32 cellular contexts compared by ENCODE assay signal in the genomic region with DNA sequence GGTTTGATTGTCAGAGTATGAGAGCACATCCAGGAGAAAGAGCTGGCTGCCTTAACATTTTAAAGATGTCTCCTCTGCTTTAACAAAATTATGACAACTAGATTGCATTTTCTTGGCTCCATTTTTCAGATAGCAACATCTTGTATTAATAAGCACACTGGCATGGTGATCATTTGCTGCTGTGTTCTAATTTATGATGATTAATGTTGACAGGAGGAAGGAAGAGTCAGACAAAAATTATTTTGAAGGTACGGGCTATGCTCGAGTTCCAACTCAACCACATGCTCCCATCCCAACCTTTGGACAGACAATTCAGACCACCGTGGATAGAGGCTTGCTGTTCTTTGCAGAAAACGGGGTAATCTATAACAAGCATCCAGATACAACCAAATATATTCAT.
"Had no signal": no experiment of that assay in that cellular context is flagged by ENCODE, and none has a peak within 500 bp of the region (broad histone marks: within the 10 kb centered on the region; RNA-seq: fewer than 3 reads in every experiment).

No MANE protein-coding gene starts in this region.

- H3K4me1 ChIP-seq: foreskin keratinocyte, gastroesophageal sphincter, heart left ventricle, left lung, neural progenitor cell, parathyroid adenoma, upper lobe of right lung, uterus had no signal

- H3K4me1 Mint-ChIP-seq: nephron had no signal

- DNase-seq: dorsolateral prefrontal cortex; effector CD4-positive, alpha-beta T cell; endodermal cell; foreskin keratinocyte; heart left ventricle; kidney; left cardiac atrium; left lung; mammary epithelial cell; mesendoderm; midbrain; naive thymus-derived CD4-positive, alpha-beta T cell; stimulated activated CD4-positive, alpha-beta T cell treated with anti-CD3 and anti-CD28 coated beads, Interleukin-12 subunit alpha, Interleukin-12 subunit beta, amount 100 ng/mL, for 4 hours; stimulated activated CD4-positive, alpha-beta T cell treated with anti-CD3 and anti-CD28 coated beads, Interleukin-1b, Interleukin-23, amount 100 ng/mL, for 48 hours; stimulated activated CD4-positive, alpha-beta T cell treated with anti-CD3 and anti-CD28 coated beads, Interleukin-4, amount 100 ng/mL, for 1 hour; stimulated activated CD8-positive, alpha-beta memory T cell treated with anti-CD3 and anti-CD28 coated beads, Interleukin-4, amount 100 ng/mL, for 48 hours; stimulated activated naive CD4-positive, alpha-beta T cell; stimulated activated naive CD8-positive, alpha-beta T cell treated with anti-CD3 and anti-CD28 coated beads, Interleukin-15, amount 100 ng/mL, for 72 hours; transverse colon; upper lobe of right lung; uterus had no signal

- H3K4me2 ChIP-seq: hepatocyte, neural progenitor cell, smooth muscle cell had no signal

- H3K9ac ChIP-seq: neural progenitor cell, parathyroid adenoma had no signal

- H3K27ac ChIP-seq: dorsolateral prefrontal cortex, epithelial cell of prostate, foreskin keratinocyte, gastroesophageal sphincter, heart left ventricle, hepatocyte, left lung, neural progenitor cell, parathyroid adenoma, suprapubic skin, transverse colon, upper lobe of right lung, uterus had no signal

- H3K36me3 ChIP-seq: left lung, neural progenitor cell, transverse colon, uterus had no signal

- H2AFZ ChIP-seq: hepatocyte, neural progenitor cell, parathyroid adenoma had no signal

- H3K27ac Mint-ChIP-seq: endodermal cell; nephron; neural progenitor cell; progenitor cell of endocrine pancreas; stimulated activated naive CD8-positive, alpha-beta T cell treated with anti-CD3 and anti-CD28 coated beads, Interleukin-15, amount 100 ng/mL, for 72 hours had no signal

- H3K4me3 Mint-ChIP-seq: endodermal cell; naive thymus-derived CD4-positive, alpha-beta T cell; nephron; neural progenitor cell; stimulated activated naive CD8-positive, alpha-beta T cell treated with anti-CD3 and anti-CD28 coated beads, Interleukin-15, amount 100 ng/mL, for 72 hours had no signal

- ATAC-seq: esophagus mucosa; foreskin keratinocyte; gastroesophageal sphincter; heart left ventricle; left cardiac atrium; left lung; naive thymus-derived CD4-positive, alpha-beta T cell; sciatic nerve; stimulated activated naive CD8-positive, alpha-beta T cell treated with anti-CD3 and anti-CD28 coated beads, Interleukin-15, amount 100 ng/mL, for 72 hours; upper lobe of right lung had no signal

- H3K36me3 Mint-ChIP-seq: naive thymus-derived CD4-positive, alpha-beta T cell; neural progenitor cell had no signal

- H3K9me3 ChIP-seq: gastroesophageal sphincter, heart left ventricle, left lung, suprapubic skin, transverse colon, upper lobe of right lung, uterus had no signal

- H3K79me2 ChIP-seq: hepatocyte, parathyroid adenoma had no signal

- H3K27me3 ChIP-seq: foreskin keratinocyte, gastroesophageal sphincter, heart left ventricle, hepatocyte, neural progenitor cell, suprapubic skin, transverse colon, upper lobe of right lung, uterus had no signal

- H3K4me3 ChIP-seq: dorsolateral prefrontal cortex, gastroesophageal sphincter, heart left ventricle, hepatocyte, left lung, neural progenitor cell, smooth muscle cell, suprapubic skin, transverse colon, upper lobe of right lung, uterus had no signal

- H3K9me3 Mint-ChIP-seq: endodermal cell; nephron; neural progenitor cell; stimulated activated naive CD8-positive, alpha-beta T cell treated with anti-CD3 and anti-CD28 coated beads, Interleukin-15, amount 100 ng/mL, for 72 hours had no signal
